ENCODE assay signal across 8 cellular contexts in genomic region chr11:34052036-34052607, GRCh38. TPM values are rescaled to one million over a fixed set of nuclear protein-coding genes. Genes with fewer than 3 reads are reported as not detected.
DNase-seq lines count a peak whose midpoint lies in the region; ATAC-seq and TF ChIP-seq lines count a peak whose summit lies in the region.

No MANE protein-coding gene starts in this region.

- H3K27ac ChIP-seq in liver (ENCODE audit: low read depth in 1 of 2, low read length in 2 of 2) = peak overlapping the region; percentile 99

- no peaks in the 10 kb centered on the region for H3K27me3 ChIP-seq in liver (ENCODE audit: control insufficient read depth in 4 of 4, insufficient read depth in 4 of 4, low read length in 3 of 4)

- H3K9me3 ChIP-seq in liver (ENCODE audit: control insufficient read depth in 4 of 4, low read length in 3 of 4) = no peaks in the 10 kb centered on the region

- H3K27ac Mint-ChIP-seq in dendritic cell treated with granulocyte-macrophage colony-stimulating factor and Interleukin-4, amounts not matched to agents 40 ng/mL and 50 ng/mL, for 4 days = peak overlapping the region; percentile 94

- ATAC-seq in GM19043 (IDR thresholded peaks at IDR 0.05; ENCODE audit: low read depth, unreplicated experiment) (peak; percentile 38), HG03354 (IDR thresholded peaks at IDR 0.05; ENCODE audit: poor library complexity, severe bottlenecking, unreplicated experiment) (peak; percentile 58)

- no peak for TF ChIP-seq CTCF in liver (IDR thresholded peaks at IDR 0.05; ENCODE audit: low read depth, low read length, missing input control)

- no peaks in the 10 kb centered on the region for H3K36me3 ChIP-seq in liver (ENCODE audit: control insufficient read depth in 4 of 4, insufficient read depth in 3 of 4, low read depth in 1 of 4, low read length in 3 of 4)

- peak overlapping the region; percentile 90 to 99 for H3K9ac ChIP-seq in liver (ENCODE audit: low read depth in 1 of 2, low read length in 2 of 2)

- H3K9me3 Mint-ChIP-seq in dendritic cell treated with granulocyte-macrophage colony-stimulating factor and Interleukin-4, amounts not matched to agents 40 ng/mL and 50 ng/mL, for 4 days = no peaks in the 10 kb centered on the region

- intact Hi-C loops in dendritic cell treated with granulocyte-macrophage colony-stimulating factor and Interleukin-4, amounts not matched to agents 40 ng/mL and 50 ng/mL, for 4 days (cut with micrococcal nuclease) = loop anchor here (5.0 kb wide), 1 partner anchor 865 kb away; the partner anchor contains the start of genes APIP and PDHX

- peaks cover 32% of the 10 kb centered on the region for H3K4me1 Mint-ChIP-seq in dendritic cell treated with granulocyte-macrophage colony-stimulating factor and Interleukin-4, amounts not matched to agents 40 ng/mL and 50 ng/mL, for 4 days (ENCODE audit: low read depth)

- no peak for TF ChIP-seq RAD21 in liver (IDR thresholded peaks at IDR 0.05)

- peak; percentile 66 to 73 for DNase-seq in AML-193 (lab: John Stamatoyannopoulos, UW)
- peak; percentile 53 to 97 for DNase-seq in NCI-H526 (lab: John Stamatoyannopoulos, UW)
- peak; percentile 80 to 84 for DNase-seq in activated CD4-positive, alpha-beta T cell treated with anti-CD3 and anti-CD28 coated beads, Interleukin-2, amount 50 U/mL, for 24 hours (ENCODE audit: low read depth in 1 of 2, low spot score in 1 of 2)
- DNase-seq in stimulated activated CD4-positive, alpha-beta T cell treated with anti-CD3 and anti-CD28 coated beads, Interleukin-4, amount 100 ng/mL, for 1 hour = peak; percentile 94

- peak overlapping the region; percentile 97 for H3K4me3 Mint-ChIP-seq in dendritic cell treated with granulocyte-macrophage colony-stimulating factor and Interleukin-4, amounts not matched to agents 40 ng/mL and 50 ng/mL, for 4 days

- WGBS in liver = under 1% methylated on average over 82 of the region's 82 CpGs

- H3K4me3 ChIP-seq in liver (ENCODE audit: low read depth in 1 of 3, low read length in 3 of 3) = peak overlapping the region; percentile 95 to 100 (median 97)

- H3K4me1 ChIP-seq in liver (ENCODE audit: control insufficient read depth in 4 of 4, insufficient read depth in 4 of 4, low read length in 3 of 4) = peaks cover 4 to 39% (median 35%) of the 10 kb centered on the region in 4 donors

- peaks cover 34% of the 10 kb centered on the region for H3K36me3 Mint-ChIP-seq in dendritic cell treated with granulocyte-macrophage colony-stimulating factor and Interleukin-4, amounts not matched to agents 40 ng/mL and 50 ng/mL, for 4 days (ENCODE audit: low read depth)

- no peaks in the 10 kb centered on the region for H3K27me3 Mint-ChIP-seq in dendritic cell treated with granulocyte-macrophage colony-stimulating factor and Interleukin-4, amounts not matched to agents 40 ng/mL and 50 ng/mL, for 4 days

TF ChIP-seq in liver, 16 proteins besides CTCF, POLR2A, EP300 and RAD21:
- TF ChIP-seq HNF4A (conservative IDR thresholded peaks at IDR 0.05) (no peak), REST (IDR thresholded peaks at IDR 0.05) (peak; percentile 6), JUND (IDR thresholded peaks at IDR 0.05) (no peak), HNF4G (IDR thresholded peaks at IDR 0.05) (no peak), RXRA (IDR thresholded peaks at IDR 0.05) (peak in 1 of 2 donors; percentile 7), GABPA (IDR thresholded peaks at IDR 0.05 in 1 of 2, conservative IDR thresholded peaks at IDR 0.05 in 1 of 2) (peak in 1 of 2 donors; percentile 25)
- TF ChIP-seq, protein P1, sequence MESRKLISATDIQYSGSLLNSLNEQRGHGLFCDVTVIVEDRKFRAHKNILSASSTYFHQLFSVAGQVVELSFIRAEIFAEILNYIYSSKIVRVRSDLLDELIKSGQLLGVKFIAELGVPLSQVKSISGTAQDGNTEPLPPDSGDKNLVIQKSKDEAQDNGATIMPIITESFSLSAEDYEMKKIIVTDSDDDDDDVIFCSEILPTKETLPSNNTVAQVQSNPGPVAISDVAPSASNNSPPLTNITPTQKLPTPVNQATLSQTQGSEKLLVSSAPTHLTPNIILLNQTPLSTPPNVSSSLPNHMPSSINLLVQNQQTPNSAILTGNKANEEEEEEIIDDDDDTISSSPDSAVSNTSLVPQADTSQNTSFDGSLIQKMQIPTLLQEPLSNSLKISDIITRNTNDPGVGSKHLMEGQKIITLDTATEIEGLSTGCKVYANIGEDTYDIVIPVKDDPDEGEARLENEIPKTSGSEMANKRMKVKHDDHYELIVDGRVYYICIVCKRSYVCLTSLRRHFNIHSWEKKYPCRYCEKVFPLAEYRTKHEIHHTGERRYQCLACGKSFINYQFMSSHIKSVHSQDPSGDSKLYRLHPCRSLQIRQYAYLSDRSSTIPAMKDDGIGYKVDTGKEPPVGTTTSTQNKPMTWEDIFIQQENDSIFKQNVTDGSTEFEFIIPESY (IDR thresholded peaks at IDR 0.05) = peak; percentile 24

RNA-seq across cellular contexts. Expression of gene CAPRIN1, which starts 0.6 kb away (rescaled TPM):
- 100 to 1,000 TPM in 1 of 2 donors, 10 to 100 TPM in 1; 78.4 to 112 TPM for total RNA-seq in liver
- polyA plus RNA-seq in liver = 10 to 100 TPM; 19.5 to 34.6 TPM

RNA-seq across cellular contexts. Expression of gene NAT10, which starts 53.3 kb away (rescaled TPM):
- total RNA-seq in liver = 10 to 100 TPM; 13.5 to 13.6 TPM
- 10 to 100 TPM in 1 of 2 donors, 1 to 10 TPM in 1; 9.1 to 14.0 TPM for polyA plus RNA-seq in liver

Comparison
In these comparisons a context has a peak if more than half of its experiments do, and no peak if none do; other contexts are left out.
1. Peak in every context shown above with its lines: DNase-seq, ATAC-seq, H3K4me3 ChIP-seq and H3K27ac ChIP-seq.